In the genomic region with DNA sequence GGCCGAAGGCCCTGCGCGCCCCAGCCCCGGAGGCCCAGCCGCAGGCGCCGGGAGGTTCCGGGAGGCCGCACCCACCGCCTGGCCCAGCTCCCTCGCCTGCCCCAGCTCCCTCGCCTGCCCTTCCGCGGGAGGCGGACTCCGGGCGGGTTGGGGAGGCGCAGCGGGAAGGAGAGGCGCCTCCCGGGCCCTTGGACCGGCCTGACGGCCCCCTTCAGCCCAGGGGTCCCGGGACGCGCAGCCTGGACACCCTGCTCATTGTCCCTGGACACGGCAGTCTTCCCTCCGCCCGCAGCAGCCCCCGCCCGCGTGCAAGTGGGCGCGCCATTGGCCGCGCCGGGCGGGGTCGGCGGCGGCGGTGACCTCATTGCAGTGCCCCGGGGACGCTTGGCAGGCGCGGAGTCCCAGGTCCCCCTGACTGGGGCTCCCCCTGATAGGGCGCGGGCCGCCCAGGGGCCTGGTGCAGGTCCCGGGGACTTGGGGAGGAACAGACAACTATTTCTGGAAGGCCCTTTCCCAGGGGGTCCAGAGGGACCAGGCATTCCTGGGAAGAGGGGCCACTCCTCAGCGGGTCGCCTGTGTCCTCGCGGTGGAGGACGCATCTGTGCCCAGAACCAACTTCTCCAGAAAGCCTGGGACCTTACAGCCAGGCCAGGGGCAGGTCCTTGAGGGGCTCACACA, we compare ENCODE assay signal across 8 cellular contexts. TPM values are rescaled to one million over a fixed set of nuclear protein-coding genes. Genes with fewer than 3 reads are reported as not detected.
DNase-seq lines count a peak whose midpoint lies in the region; ATAC-seq and TF ChIP-seq lines count a peak whose summit lies in the region.

No MANE protein-coding gene starts in this region.

- DNase-seq in NCI-H1417 (lab: John Stamatoyannopoulos, UW) (peak; percentile 41 to 58 (median 55)), NCI-H1417 treated with DMSO at 0.1 percent for 48 hours (lab: John Stamatoyannopoulos, UW) (no peak), left cardiac atrium (peak; percentile 77), retinal pigment epithelial cell (ENCODE audit: low read depth) (no peak)
- DNase-seq in Jurkat, Clone E6-1 (ENCODE audit: low read depth, low spot score) = no peak
- no peak for DNase-seq in activated naive CD4-positive, alpha-beta T cell treated with anti-CD3 and anti-CD28 coated beads, Interleukin-2, amount 50 U/mL, for 72 hours (ENCODE audit: low spot score in 2 of 2)

- TF ChIP-seq CTCF in retinal pigment epithelial cell (conservative IDR thresholded peaks at IDR 0.05; ENCODE audit: low read depth, low read length) = no peak

- H3K36me3 Mint-ChIP-seq in activated naive CD4-positive, alpha-beta T cell treated with anti-CD3 and anti-CD28 coated beads, Interleukin-2, amount 50 U/mL, for 72 hours = no peaks in the 10 kb centered on the region

- no peak overlapping the region for H3K27ac Mint-ChIP-seq in activated naive CD4-positive, alpha-beta T cell treated with anti-CD3 and anti-CD28 coated beads, Interleukin-2, amount 50 U/mL, for 72 hours

- peak overlapping the region; percentile 38 for H3K4me3 ChIP-seq in Jurkat, Clone E6-1 (ENCODE audit: low read length)
- peak overlapping the region; percentile 80 for H3K4me3 ChIP-seq in retinal pigment epithelial cell (ENCODE audit: low read length)

- peak; percentile 27 to 65 for ATAC-seq in activated naive CD4-positive, alpha-beta T cell treated with anti-CD3 and anti-CD28 coated beads, Interleukin-2, amount 50 U/mL, for 72 hours
- ATAC-seq in left cardiac atrium (peak; percentile 5 to 36), HG03095 (IDR thresholded peaks at IDR 0.05; ENCODE audit: unreplicated experiment) (no peak), GM18909 (IDR thresholded peaks at IDR 0.05; ENCODE audit: poor library complexity, unreplicated experiment) (no peak)

- H3K9me3 Mint-ChIP-seq in activated naive CD4-positive, alpha-beta T cell treated with anti-CD3 and anti-CD28 coated beads, Interleukin-2, amount 50 U/mL, for 72 hours = no peaks in the 10 kb centered on the region

- intact Hi-C loops in left cardiac atrium (cut with DNase I) = no loop called here

RNA-seq across cellular contexts. Expression of a gene that starts 0.5 kb away (rescaled TPM):
- 42.3 TPM for polyA plus RNA-seq in Jurkat, Clone E6-1 (2012; ENCODE audit: insufficient read depth, insufficient read length)
- 10 to 100 TPM; 42.8 to 46.0 TPM for total RNA-seq in activated naive CD4-positive, alpha-beta T cell treated with anti-CD3 and anti-CD28 coated beads, Interleukin-2, amount 50 U/mL, for 72 hours
- total RNA-seq in left cardiac atrium = 100 to 1,000 TPM; 382 to 489 TPM

RNA-seq across cellular contexts. Expression of a gene that starts 5.5 kb away (rescaled TPM):
- polyA plus RNA-seq in Jurkat, Clone E6-1 (2012; ENCODE audit: insufficient read depth, insufficient read length) = 6.5 TPM
- total RNA-seq in activated naive CD4-positive, alpha-beta T cell treated with anti-CD3 and anti-CD28 coated beads, Interleukin-2, amount 50 U/mL, for 72 hours = 1 to 10 TPM in 1 of 2 donors, under 1 TPM in 1; 0.66 to 1.9 TPM
- 10 to 100 TPM; 18.9 to 27.7 TPM for total RNA-seq in left cardiac atrium

RNA-seq across cellular contexts. Expression of a gene that starts 9.1 kb away (rescaled TPM):
- polyA plus RNA-seq in Jurkat, Clone E6-1 (2012; ENCODE audit: insufficient read depth, insufficient read length) = 199 TPM
- total RNA-seq in activated naive CD4-positive, alpha-beta T cell treated with anti-CD3 and anti-CD28 coated beads, Interleukin-2, amount 50 U/mL, for 72 hours = 10 to 100 TPM; 50.4 to 95.1 TPM
- total RNA-seq in left cardiac atrium = 100 to 1,000 TPM; 163 to 202 TPM

RNA-seq across cellular contexts. Expression of a gene that starts 9.4 kb away (rescaled TPM):
- polyA plus RNA-seq in Jurkat, Clone E6-1 (2012; ENCODE audit: insufficient read depth, insufficient read length) = 15.9 TPM
- 10 to 100 TPM; 12.6 to 18.9 TPM for total RNA-seq in activated naive CD4-positive, alpha-beta T cell treated with anti-CD3 and anti-CD28 coated beads, Interleukin-2, amount 50 U/mL, for 72 hours
- total RNA-seq in left cardiac atrium = 10 to 100 TPM; 46.1 to 63.5 TPM

RNA-seq across cellular contexts. Expression of a gene that starts 14.5 kb away (rescaled TPM):
- polyA plus RNA-seq in Jurkat, Clone E6-1 (2012; ENCODE audit: insufficient read depth, insufficient read length) = 62.6 TPM
- total RNA-seq in activated naive CD4-positive, alpha-beta T cell treated with anti-CD3 and anti-CD28 coated beads, Interleukin-2, amount 50 U/mL, for 72 hours = 10 to 100 TPM; 24.5 to 49.1 TPM
- 100 to 1,000 TPM; 316 to 372 TPM for total RNA-seq in left cardiac atrium

Comparison
In these comparisons a context has a peak if more than half of its experiments do, and no peak if none do; other contexts are left out.
1. DNase-seq: peak in NCI-H1417 (3 of 3) and left cardiac atrium (single experiment); none in NCI-H1417 treated with DMSO at 0.1 percent for 48 hours (single experiment), Jurkat, Clone E6-1 (single experiment), activated naive CD4-positive, alpha-beta T cell treated with anti-CD3 and anti-CD28 coated beads, Interleukin-2, amount 50 U/mL, for 72 hours (0 of 2) and retinal pigment epithelial cell (single experiment).
2. ATAC-seq: peak in activated naive CD4-positive, alpha-beta T cell treated with anti-CD3 and anti-CD28 coated beads, Interleukin-2, amount 50 U/mL, for 72 hours (2 of 2) and left cardiac atrium (2 of 2); none in HG03095 (single experiment) and GM18909 (single experiment).
3. RNA of a gene that starts 0.5 kb away (total RNA-seq): 382 to 489 TPM in left cardiac atrium; 42.8 to 46.0 TPM in activated naive CD4-positive, alpha-beta T cell treated with anti-CD3 and anti-CD28 coated beads, Interleukin-2, amount 50 U/mL, for 72 hours; every median in the first group is over 4 times any median in the second.
4. RNA of a gene that starts 5.5 kb away (total RNA-seq): 18.9 to 27.7 TPM in left cardiac atrium; 0.66 to 1.9 TPM in activated naive CD4-positive, alpha-beta T cell treated with anti-CD3 and anti-CD28 coated beads, Interleukin-2, amount 50 U/mL, for 72 hours; every median in the first group is over 4 times any median in the second.